In genomic region chr2:147499785-147500184, GRCh38 we compare ENCODE assay signal across 11 cellular contexts.
A peak's percentile ranks its signal among the peaks of the same experiment; 100 is the strongest.
DNase-seq lines count a peak whose midpoint lies in the region; ATAC-seq lines count a peak whose summit lies in the region.
"Had no signal": no experiment of that assay in that cellular context is flagged by ENCODE, and none has a peak within 500 bp of the region (broad histone marks: within the 10 kb centered on the region; RNA-seq: fewer than 3 reads in every experiment).

No MANE protein-coding gene starts in this region.

- ATAC-seq in HG02884 (IDR thresholded peaks at IDR 0.05; ENCODE audit: unreplicated experiment) = peak; percentile 74
- ATAC-seq in stimulated activated naive B cell treated with anti-CD40 and anti-IgM and Interleukin-4, amounts not matched to agents 10 μg/mL and 1 μg/mL and 100 μg/mL, for 72 hours (replicated peaks) = peak; percentile 86 to 94

- H3K27ac Mint-ChIP-seq in activated naive CD4-positive, alpha-beta T cell treated with anti-CD3 and anti-CD28 coated beads, Interleukin-2, amount 50 U/mL, for 24 hours = no peak overlapping the region
- H3K27ac Mint-ChIP-seq in activated T-helper 2 cell treated with anti-CD3 and anti-CD28 coated beads, Interferon-gamma antibody, Interleukin-2, Interleukin-4, amounts not matched to agents 10 μg/mL and 5 μg/mL and 100 μg/mL, durations not matched to agents 14 hours and 24 hours and 36 hours = peak overlapping the region; percentile 91
- peak overlapping the region; percentile 42 for H3K27ac Mint-ChIP-seq in stimulated activated naive B cell treated with anti-CD40 and anti-IgM and Interleukin-4, amounts not matched to agents 10 μg/mL and 1 μg/mL and 100 μg/mL, for 72 hours

- no peaks in the 10 kb centered on the region for H3K36me3 Mint-ChIP-seq in activated naive CD4-positive, alpha-beta T cell treated with anti-CD3 and anti-CD28 coated beads, Interleukin-2, amount 50 U/mL, for 24 hours
- H3K36me3 Mint-ChIP-seq in activated T-helper 2 cell treated with anti-CD3 and anti-CD28 coated beads, Interferon-gamma antibody, Interleukin-2, Interleukin-4, amounts not matched to agents 10 μg/mL and 5 μg/mL and 100 μg/mL, durations not matched to agents 14 hours and 24 hours and 36 hours (ENCODE audit: low read depth) = peaks cover 20% of the 10 kb centered on the region
- H3K36me3 Mint-ChIP-seq in stimulated activated naive B cell treated with anti-CD40 and anti-IgM and Interleukin-4, amounts not matched to agents 10 μg/mL and 1 μg/mL and 100 μg/mL, for 72 hours = no peaks in the 10 kb centered on the region

- DNase-seq in activated naive CD4-positive, alpha-beta T cell treated with anti-CD3 and anti-CD28 coated beads, Interleukin-2, amount 50 U/mL, for 16 hours = no peak
- DNase-seq in activated T-helper 2 cell treated with anti-CD3 and anti-CD28 coated beads, Interferon-gamma antibody, Interleukin-2, Interleukin-4, amounts not matched to agents 10 μg/mL and 5 μg/mL and 100 μg/mL, durations not matched to agents 14 hours and 24 hours and 36 hours (ENCODE audit: low spot score) = no peak
- DNase-seq in stimulated activated naive B cell treated with anti-CD40 and anti-IgM and Interleukin-4, amounts not matched to agents 10 μg/mL and 1 μg/mL and 100 μg/mL, for 72 hours = no peak
- DNase-seq in DMS 273 treated with DMSO at 0.1 percent for 48 hours (lab: John Stamatoyannopoulos, UW) (no peak), SHP77 (lab: John Stamatoyannopoulos, UW) (no peak), cardiac septum (ENCODE audit: low spot score) (no peak)
- DNase-seq: anterior cingulate cortex, NCI-H2081, occipital lobe had no signal

- H3K4me3 Mint-ChIP-seq in activated naive CD4-positive, alpha-beta T cell treated with anti-CD3 and anti-CD28 coated beads, Interleukin-2, amount 50 U/mL, for 24 hours = peak overlapping the region; percentile 24
- peak overlapping the region; percentile 51 for H3K4me3 Mint-ChIP-seq in activated T-helper 2 cell treated with anti-CD3 and anti-CD28 coated beads, Interferon-gamma antibody, Interleukin-2, Interleukin-4, amounts not matched to agents 10 μg/mL and 5 μg/mL and 100 μg/mL, durations not matched to agents 14 hours and 24 hours and 36 hours (ENCODE audit: low read depth)
- peak overlapping the region; percentile 23 to 31 for H3K4me3 Mint-ChIP-seq in stimulated activated naive B cell treated with anti-CD40 and anti-IgM and Interleukin-4, amounts not matched to agents 10 μg/mL and 1 μg/mL and 100 μg/mL, for 72 hours

- H3K4me1 Mint-ChIP-seq in activated naive CD4-positive, alpha-beta T cell treated with anti-CD3 and anti-CD28 coated beads, Interleukin-2, amount 50 U/mL, for 24 hours = peaks cover 30% of the 10 kb centered on the region
- H3K4me1 Mint-ChIP-seq in activated T-helper 2 cell treated with anti-CD3 and anti-CD28 coated beads, Interferon-gamma antibody, Interleukin-2, Interleukin-4, amounts not matched to agents 10 μg/mL and 5 μg/mL and 100 μg/mL, durations not matched to agents 14 hours and 24 hours and 36 hours (ENCODE audit: low read depth) = peaks cover 61% of the 10 kb centered on the region
- peaks cover 1 to 10% of the 10 kb centered on the region in 2 donors for H3K4me1 Mint-ChIP-seq in stimulated activated naive B cell treated with anti-CD40 and anti-IgM and Interleukin-4, amounts not matched to agents 10 μg/mL and 1 μg/mL and 100 μg/mL, for 72 hours

- no peaks in the 10 kb centered on the region for H3K9me3 Mint-ChIP-seq in activated naive CD4-positive, alpha-beta T cell treated with anti-CD3 and anti-CD28 coated beads, Interleukin-2, amount 50 U/mL, for 24 hours
- H3K9me3 Mint-ChIP-seq in activated T-helper 2 cell treated with anti-CD3 and anti-CD28 coated beads, Interferon-gamma antibody, Interleukin-2, Interleukin-4, amounts not matched to agents 10 μg/mL and 5 μg/mL and 100 μg/mL, durations not matched to agents 14 hours and 24 hours and 36 hours = peaks cover 6% of the 10 kb centered on the region
- no peaks in the 10 kb centered on the region for H3K9me3 Mint-ChIP-seq in stimulated activated naive B cell treated with anti-CD40 and anti-IgM and Interleukin-4, amounts not matched to agents 10 μg/mL and 1 μg/mL and 100 μg/mL, for 72 hours

- no peaks in the 10 kb centered on the region for H3K27me3 Mint-ChIP-seq in activated naive CD4-positive, alpha-beta T cell treated with anti-CD3 and anti-CD28 coated beads, Interleukin-2, amount 50 U/mL, for 24 hours
- H3K27me3 Mint-ChIP-seq in activated T-helper 2 cell treated with anti-CD3 and anti-CD28 coated beads, Interferon-gamma antibody, Interleukin-2, Interleukin-4, amounts not matched to agents 10 μg/mL and 5 μg/mL and 100 μg/mL, durations not matched to agents 14 hours and 24 hours and 36 hours (ENCODE audit: low read depth) = no peaks in the 10 kb centered on the region
- H3K27me3 Mint-ChIP-seq in stimulated activated naive B cell treated with anti-CD40 and anti-IgM and Interleukin-4, amounts not matched to agents 10 μg/mL and 1 μg/mL and 100 μg/mL, for 72 hours = no peaks in the 10 kb centered on the region

- intact Hi-C loops in activated T-helper 2 cell treated with anti-CD3 and anti-CD28 coated beads, Interferon-gamma antibody, Interleukin-2, Interleukin-4, amounts not matched to agents 10 μg/mL and 5 μg/mL and 100 μg/mL, durations not matched to agents 14 hours and 24 hours and 36 hours (cut with micrococcal nuclease) = loop anchor here (2.0 to 10.0 kb wide), 3 partner anchors 123 to 345 kb away; partner anchors contain the start of gene ACVR2A
- intact Hi-C loops in cardiac septum (cut with DNase I) = no loop called here
